9 cellular contexts compared by ENCODE assay signal in genomic region chr14:68607081-68607851, GRCh38.
A peak's percentile ranks its signal among the peaks of the same experiment; 100 is the strongest.
DNase-seq lines count a peak whose midpoint lies in the region; ATAC-seq and TF ChIP-seq lines count a peak whose summit lies in the region.
"Had no signal": no experiment of that assay in that cellular context is flagged by ENCODE, and none has a peak within 500 bp of the region (broad histone marks: within the 10 kb centered on the region; RNA-seq: fewer than 3 reads in every experiment).

No MANE protein-coding gene starts in this region.

- no peak overlapping the region for H3K4me3 Mint-ChIP-seq in activated CD8-positive, alpha-beta T cell treated with anti-CD3 and anti-CD28 coated beads for 36 hours
- H3K4me3 Mint-ChIP-seq in MCF 10A (ENCODE audit: unreplicated experiment) = no peak overlapping the region

- no peaks in the 10 kb centered on the region for H3K9me3 ChIP-seq in skeletal muscle tissue (ENCODE audit: control insufficient read depth in 3 of 3, low read length in 3 of 3)

- H3K4me1 Mint-ChIP-seq in activated CD8-positive, alpha-beta T cell treated with anti-CD3 and anti-CD28 coated beads for 36 hours (ENCODE audit: low read depth) = peaks cover 13% of the 10 kb centered on the region
- H3K4me1 Mint-ChIP-seq in MCF 10A (ENCODE audit: insufficient read depth, unreplicated experiment) = no peaks in the 10 kb centered on the region

- H3K27ac Mint-ChIP-seq in activated CD8-positive, alpha-beta T cell treated with anti-CD3 and anti-CD28 coated beads for 36 hours = peak overlapping the region; percentile 32
- H3K27ac Mint-ChIP-seq in MCF 10A (ENCODE audit: low read depth, unreplicated experiment) = no peak overlapping the region

- H3K27me3 ChIP-seq in skeletal muscle tissue (ENCODE audit: control insufficient read depth in 3 of 3, insufficient read depth in 3 of 3, low read length in 3 of 3) = no peaks in the 10 kb centered on the region

- H3K4me3 ChIP-seq in skeletal muscle tissue (ENCODE audit: low read length in 3 of 3) = no peak overlapping the region

- no peak for ATAC-seq in activated CD8-positive, alpha-beta T cell treated with anti-CD3 and anti-CD28 coated beads for 36 hours
- no peak for ATAC-seq in GM18867 (IDR thresholded peaks at IDR 0.05; ENCODE audit: unreplicated experiment)

- DNase-seq in H4 (ENCODE audit: low spot score) = peak; percentile 80
- no peak for DNase-seq in activated CD8-positive, alpha-beta T cell treated with anti-CD3 and anti-CD28 coated beads for 36 hours
- DNase-seq in iPS-NIHi11 (ENCODE audit: low spot score) = peak; percentile 61
- DNase-seq in AG20443 (ENCODE audit: low spot score) = no peak
- DNase-seq in MCF 10A (ENCODE audit: unreplicated experiment) = no peak
- DNase-seq in OCI-M1 (lab: John Stamatoyannopoulos, UW) = no peak
- DNase-seq: activated T-cell treated with anti-CD3 and anti-CD28 coated beads, Interleukin-2, amount 50 U/mL, for 48 hours had no signal

- H3K9me3 Mint-ChIP-seq in activated CD8-positive, alpha-beta T cell treated with anti-CD3 and anti-CD28 coated beads for 36 hours = no peaks in the 10 kb centered on the region
- peaks cover 3% of the 10 kb centered on the region for H3K9me3 Mint-ChIP-seq in MCF 10A (ENCODE audit: unreplicated experiment)

- no peaks in the 10 kb centered on the region for H3K36me3 ChIP-seq in skeletal muscle tissue (ENCODE audit: control insufficient read depth in 3 of 3, insufficient read depth in 3 of 3, low read length in 3 of 3)

- intact Hi-C loops in activated CD8-positive, alpha-beta T cell treated with anti-CD3 and anti-CD28 coated beads for 36 hours (cut with micrococcal nuclease) = no loop called here
- intact Hi-C loops in MCF 10A (cut with micrococcal nuclease) = no loop called here

- TF ChIP-seq CTCF in activated CD8-positive, alpha-beta T cell treated with anti-CD3 and anti-CD28 coated beads for 36 hours (IDR thresholded peaks at IDR 0.05) = no peak
- no peak for TF ChIP-seq CTCF in MCF 10A (IDR thresholded peaks at IDR 0.05; ENCODE audit: unreplicated experiment)

- H3K9ac ChIP-seq in skeletal muscle tissue (ENCODE audit: low read depth in 1 of 3, low read length in 3 of 3) = no peak overlapping the region

- BruUV-seq in MCF 10A (replicated peaks; lab: Mats Ljungman, UMichigan) = no TSS peak

- POLR2A ChIA-PET in activated CD8-positive, alpha-beta T cell treated with anti-CD3 and anti-CD28 coated beads for 36 hours (lab: Charles Lee) = interaction anchor here (1.5 kb wide), 1 partner anchor 11 kb away, joined by 4 read pairs; no protein-coding TSS in a partner anchor
- POLR2A ChIA-PET in MCF 10A (lab: Yijun Ruan, JAX) = interaction anchor here (0.5 to 0.7 kb wide), 2 partner anchors 28 to 189 kb away, joined by 3 read pairs; no protein-coding TSS in a partner anchor

- CTCF ChIA-PET in activated CD8-positive, alpha-beta T cell treated with anti-CD3 and anti-CD28 coated beads for 36 hours (lab: Charles Lee) = interaction anchor here (1.0 kb wide), 1 partner anchor 9 kb away, joined by 3 read pairs; no protein-coding TSS in a partner anchor
- CTCF ChIA-PET in MCF 10A (lab: Yijun Ruan, JAX) = no interaction called here

- H3K4me1 ChIP-seq in skeletal muscle tissue (ENCODE audit: control insufficient read depth in 3 of 3, insufficient read depth in 3 of 3, low read length in 3 of 3) = peaks cover 24 to 32% (median 27%) of the 10 kb centered on the region in 3 donors

- H3K27ac ChIP-seq in skeletal muscle tissue (ENCODE audit: low read depth, low read length) = peak overlapping the region; percentile 76

- H3K36me3 Mint-ChIP-seq in activated CD8-positive, alpha-beta T cell treated with anti-CD3 and anti-CD28 coated beads for 36 hours (ENCODE audit: low read depth) = no peaks in the 10 kb centered on the region
- no peaks in the 10 kb centered on the region for H3K36me3 Mint-ChIP-seq in MCF 10A (ENCODE audit: insufficient read depth, unreplicated experiment)

- H3K27me3 Mint-ChIP-seq in activated CD8-positive, alpha-beta T cell treated with anti-CD3 and anti-CD28 coated beads for 36 hours = no peaks in the 10 kb centered on the region
- no peaks in the 10 kb centered on the region for H3K27me3 Mint-ChIP-seq in MCF 10A (ENCODE audit: insufficient read depth, unreplicated experiment)

Comparison
In these comparisons a context has a peak if more than half of its experiments do, and no peak if none do; other contexts are left out.
1. DNase-seq: peak in H4 (single experiment) and iPS-NIHi11 (single experiment); none in activated CD8-positive, alpha-beta T cell treated with anti-CD3 and anti-CD28 coated beads for 36 hours (single experiment), AG20443 (single experiment), MCF 10A (single experiment) and OCI-M1 (single experiment).